In genomic region chr3:58184982-58185360, GRCh38 we compare ENCODE assay signal across 23 cellular contexts. TPM values are rescaled to one million over a fixed set of nuclear protein-coding genes. Genes with fewer than 3 reads are reported as not detected.
DNase-seq lines count a peak whose midpoint lies in the region; TF ChIP-seq lines count a peak whose summit lies in the region.
"Had no signal": no experiment of that assay in that cellular context is flagged by ENCODE, and none has a peak within 500 bp of the region (broad histone marks: within the 10 kb centered on the region; RNA-seq: fewer than 3 reads in every experiment).

No MANE protein-coding gene starts in this region.

- no peaks in the 10 kb centered on the region for H4K20me1 ChIP-seq in Loucy (ENCODE audit: insufficient read depth, low read length, poor library complexity, severe bottlenecking)
- H4K20me1 ChIP-seq: BLaER1 treated with 17β-estradiol and CSF1 and Interleukin-3, amounts not matched to agents 10 nM and 100 nM had no signal

- intact Hi-C loops in posterior vena cava (cut with DNase I) (loop anchor here (5.0 kb wide), 2 partner anchors 112 to 1303 kb away; no protein-coding TSS in a partner anchor), lower leg skin (cut with DNase I; ENCODE audit: low total_unique reads) (no loop called here)

- no peak overlapping the region for H3K4me2 ChIP-seq in Loucy (ENCODE audit: low read depth, low read length, poor library complexity, severe bottlenecking)
- H3K4me2 ChIP-seq: A549; BLaER1 treated with 17β-estradiol and CSF1 and Interleukin-3, amounts not matched to agents 10 nM and 100 nM had no signal

- no peaks in the 10 kb centered on the region for H3F3A ChIP-seq in Loucy (ENCODE audit: low read depth)

- H3K27me3 ChIP-seq in Loucy (ENCODE audit: insufficient read depth, low read length, poor library complexity, severe bottlenecking) = no peaks in the 10 kb centered on the region
- H3K27me3 ChIP-seq: BE2C; BLaER1 treated with 17β-estradiol and CSF1 and Interleukin-3, amounts not matched to agents 10 nM and 100 nM had no signal

- H3K4me3 ChIP-seq in Loucy (ENCODE audit: low read length, poor library complexity, severe bottlenecking) (no peak overlapping the region), lower leg skin (ENCODE audit: low read depth, poor library complexity, severe bottlenecking) (no peak overlapping the region)
- H3K4me3 ChIP-seq: A549; BLaER1 treated with 17β-estradiol and CSF1 and Interleukin-3, amounts not matched to agents 10 nM and 100 nM; GM12878; GM23248 had no signal

- TF ChIP-seq CTCF in Loucy (conservative IDR thresholded peaks at IDR 0.05; ENCODE audit: low read length) (no peak), chondrocyte (IDR thresholded peaks at IDR 0.05) (no peak), lower leg skin (IDR thresholded peaks at IDR 0.05) (no peak)

- 83 to 90% methylated on average over 7 of the region's 7 CpGs for WGBS in lower leg skin, 2 donors

- H3K9me3 Mint-ChIP-seq in chondrocyte (ENCODE audit: low read depth) = no peaks in the 10 kb centered on the region
- H3K9me3 Mint-ChIP-seq: CD4-positive, alpha-beta T cell; CD8-positive, alpha-beta memory T cell; H9 had no signal

- no peak overlapping the region for H3K4me3 Mint-ChIP-seq in chondrocyte (ENCODE audit: unreplicated experiment)
- H3K4me3 Mint-ChIP-seq: CD14-positive monocyte; CD4-positive, alpha-beta T cell; CD8-positive, alpha-beta memory T cell; H9 had no signal

- H3K36me3 Mint-ChIP-seq in chondrocyte (ENCODE audit: low read depth) = no peaks in the 10 kb centered on the region
- H3K36me3 Mint-ChIP-seq: CD14-positive monocyte; CD8-positive, alpha-beta memory T cell had no signal

- H3K27me3 Mint-ChIP-seq in chondrocyte (ENCODE audit: low read depth) = no peaks in the 10 kb centered on the region
- H3K27me3 Mint-ChIP-seq: CD4-positive, alpha-beta T cell; CD8-positive, alpha-beta memory T cell had no signal

- H3K36me3 ChIP-seq in Loucy (ENCODE audit: insufficient read depth, low read length) = no peaks in the 10 kb centered on the region
- H3K36me3 ChIP-seq: BE2C; BLaER1 treated with 17β-estradiol and CSF1 and Interleukin-3, amounts not matched to agents 10 nM and 100 nM had no signal

- H3K4me1 ChIP-seq in Loucy (ENCODE audit: insufficient read depth, low read length, poor library complexity, severe bottlenecking) = no peaks in the 10 kb centered on the region
- H3K4me1 ChIP-seq: BE2C had no signal

- no peaks in the 10 kb centered on the region for H3K79me2 ChIP-seq in Loucy (ENCODE audit: insufficient read depth, low read length)

- H2AFZ ChIP-seq in Loucy (ENCODE audit: low read length) = peak overlapping the region; percentile 65; the same call in 1 of the 2 replicates
- H2AFZ ChIP-seq: GM23248 had no signal

- no peak overlapping the region for H3K27ac Mint-ChIP-seq in chondrocyte (ENCODE audit: unreplicated experiment)
- H3K27ac Mint-ChIP-seq: CD4-positive, alpha-beta T cell; H9 had no signal

- no peak overlapping the region for H3K9ac ChIP-seq in Loucy (ENCODE audit: low read depth, low read length, poor library complexity, severe bottlenecking)
- H3K9ac ChIP-seq: BLaER1 treated with 17β-estradiol and CSF1 and Interleukin-3, amounts not matched to agents 10 nM and 100 nM; GM23248 had no signal

- H3K9me2 ChIP-seq in Loucy (replicated peaks; ENCODE audit: low read depth, low read length) = no peaks in the 10 kb centered on the region

- DNase-seq in chondrocyte (ENCODE audit: low spot score) (peak; percentile 56), posterior vena cava (ENCODE audit: low spot score) (peak; percentile 76), lower leg skin (ENCODE audit: low spot score in 2 of 2) (no peak), NCI-H524 treated with DMSO at 0.1 percent for 48 hours (lab: John Stamatoyannopoulos, UW) (no peak), T-helper 9 cell (no peak)
- DNase-seq: 8988T; ACHN; AML-193; BE2C; CD4-positive, alpha-beta T cell; CD8-positive, alpha-beta memory T cell; DMS 273 treated with DMSO at 0.1 percent for 48 hours; DMS79; EL; GDM1; GM23248; H9 had no signal

- no peaks in the 10 kb centered on the region for H3K4me1 Mint-ChIP-seq in chondrocyte (ENCODE audit: low read depth)

- H3K9me3 ChIP-seq in Loucy (ENCODE audit: insufficient read depth, low read depth, low read length) = no peaks in the 10 kb centered on the region
- H3K9me3 ChIP-seq: A549; BE2C; BLaER1 treated with 17β-estradiol and CSF1 and Interleukin-3, amounts not matched to agents 10 nM and 100 nM had no signal

- TF ChIP-seq POLR2A in lower leg skin (IDR thresholded peaks at IDR 0.05) = no peak

RNA-seq across cellular contexts. Expression of gene DNASE1L3, which starts 25.8 kb away (rescaled TPM):
- total RNA-seq in chondrocyte = not detected in 3 replicates
- total RNA-seq in posterior vena cava = 1 to 10 TPM; 7.5 to 9.3 TPM
- total RNA-seq in lower leg skin = 1 to 10 TPM in 3 of 4 donors, under 1 TPM in 1; 0.76 to 8.1 (median 3.1) TPM
- total RNA-seq: CD8-positive, alpha-beta memory T cell; GM23248; H4; H9 had no signal

RNA-seq across cellular contexts. Expression of gene ABHD6, which starts 52.6 kb away (rescaled TPM):
- total RNA-seq in chondrocyte = 5.1 to 9.4 TPM (median 7.4 TPM) in 3 replicates
- total RNA-seq in posterior vena cava = 1 to 10 TPM; 6.6 to 7.6 TPM
- total RNA-seq in lower leg skin = 10 to 100 TPM; 36.5 to 69.7 (median 51.1) TPM

Comparison
In these comparisons a context has a peak if more than half of its experiments do, and no peak if none do; other contexts are left out.
1. DNase-seq: peak in chondrocyte (single experiment) and posterior vena cava (single experiment); none in lower leg skin (0 of 2), NCI-H524 treated with DMSO at 0.1 percent for 48 hours (single experiment) and T-helper 9 cell (single experiment).